In genomic region chr9:121966706-121967105, GRCh38 we compare ENCODE assay signal across 16 cellular contexts.
DNase-seq lines count a peak whose midpoint lies in the region; ATAC-seq, FAIRE-seq and TF ChIP-seq lines count a peak whose summit lies in the region.
"Had no signal": no experiment of that assay in that cellular context is flagged by ENCODE, and none has a peak within 500 bp of the region (broad histone marks: within the 10 kb centered on the region; RNA-seq: fewer than 3 reads in every experiment).

No MANE protein-coding gene starts in this region.

- H3K9me3 ChIP-seq in RWPE2 (ENCODE audit: severe bottlenecking) (no peaks in the 10 kb centered on the region), keratinocyte (ENCODE audit: control insufficient read depth, low read depth, low read length) (no peaks in the 10 kb centered on the region)

- peak overlapping the region; percentile 96 for H3K27ac ChIP-seq in RWPE2 (ENCODE audit: poor library complexity, severe bottlenecking)
- no peak overlapping the region for H3K27ac ChIP-seq in keratinocyte (ENCODE audit: control insufficient read depth, insufficient read depth, low read length)
- H3K27ac ChIP-seq: BLaER1 treated with 17β-estradiol and CSF1 and Interleukin-3, amounts not matched to agents 10 nM and 100 nM; GM23248; HL-60 had no signal

- no peak overlapping the region for H3K4me2 ChIP-seq in keratinocyte (ENCODE audit: control insufficient read depth, extremely low read depth, insufficient read depth, low read depth, low read length)
- H3K4me2 ChIP-seq: BLaER1 treated with 17β-estradiol and CSF1 and Interleukin-3, amounts not matched to agents 10 nM and 100 nM had no signal

- TF ChIP-seq CTCF in RWPE2 (IDR thresholded peaks at IDR 0.05; ENCODE audit: poor library complexity, severe bottlenecking) (no peak), keratinocyte (optimal IDR thresholded peaks at IDR 0.05 in 1 of 3, IDR thresholded peaks at IDR 0.05 in 1 of 3, conservative IDR thresholded peaks at IDR 0.05 in 1 of 3; ENCODE audit: extremely low read depth in 1 of 3, insufficient read depth in 2 of 3, low read length in 3 of 3) (no peak)

- FAIRE-seq in keratinocyte (lab: Jason Lieb, UNC): peak; percentile 34

- H3K27ac Mint-ChIP-seq in activated naive CD8-positive, alpha-beta T cell treated with anti-CD3 and anti-CD28 coated beads, Interleukin-2, amount 50 U/mL, for 24 hours: no peak overlapping the region
- H3K27ac Mint-ChIP-seq: B cell; CD8-positive, alpha-beta T cell had no signal

- H3K4me1 Mint-ChIP-seq in activated naive CD8-positive, alpha-beta T cell treated with anti-CD3 and anti-CD28 coated beads, Interleukin-2, amount 50 U/mL, for 24 hours: no peaks in the 10 kb centered on the region

- DNase-seq in LHCN-M2 (ENCODE audit: low read depth): peak; percentile 51
- DNase-seq in RWPE2 (ENCODE audit: low spot score): no peak
- no peak for DNase-seq in keratinocyte (ENCODE audit: low read depth, low spot score)
- no peak for DNase-seq in SKM-1 (lab: John Stamatoyannopoulos, UW; ENCODE audit: unreplicated experiment)
- DNase-seq in NCI-H1105 treated with DMSO at 0.1 percent for 48 hours (lab: John Stamatoyannopoulos, UW): no peak
- DNase-seq in activated naive CD8-positive, alpha-beta T cell treated with anti-CD3 and anti-CD28 coated beads, Interleukin-2, amount 50 U/mL, for 24 hours: no peak
- DNase-seq: Calu3; CD8-positive, alpha-beta T cell; DMS79 treated with DMSO at 0.1 percent for 48 hours; GF-D8; GM23248; HCEC 1CT had no signal

- H3K4me3 Mint-ChIP-seq in activated naive CD8-positive, alpha-beta T cell treated with anti-CD3 and anti-CD28 coated beads, Interleukin-2, amount 50 U/mL, for 24 hours: no peak overlapping the region
- H3K4me3 Mint-ChIP-seq: B cell; CD8-positive, alpha-beta T cell had no signal

- H3K9me3 Mint-ChIP-seq in activated naive CD8-positive, alpha-beta T cell treated with anti-CD3 and anti-CD28 coated beads, Interleukin-2, amount 50 U/mL, for 24 hours: no peaks in the 10 kb centered on the region

- peaks cover 15% of the 10 kb centered on the region for H3K79me2 ChIP-seq in keratinocyte (ENCODE audit: control insufficient read depth, insufficient read depth, low read length)

- H2AFZ ChIP-seq in keratinocyte (ENCODE audit: control insufficient read depth, low read length): no peak overlapping the region
- H2AFZ ChIP-seq: GM23248 had no signal

- ATAC-seq in RWPE2 (ENCODE audit: low read depth) (no peak), HG02759 (IDR thresholded peaks at IDR 0.05; ENCODE audit: unreplicated experiment) (no peak)
- ATAC-seq in activated naive CD8-positive, alpha-beta T cell treated with anti-CD3 and anti-CD28 coated beads, Interleukin-2, amount 50 U/mL, for 24 hours: no peak
- ATAC-seq: CD8-positive, alpha-beta T cell had no signal

- H3K36me3 Mint-ChIP-seq in activated naive CD8-positive, alpha-beta T cell treated with anti-CD3 and anti-CD28 coated beads, Interleukin-2, amount 50 U/mL, for 24 hours (ENCODE audit: low read depth): peaks cover 2% of the 10 kb centered on the region
- H3K36me3 Mint-ChIP-seq: CD8-positive, alpha-beta T cell had no signal

- H3K9me1 ChIP-seq in keratinocyte (ENCODE audit: control insufficient read depth, extremely low read depth, insufficient read depth, low read length): no peaks in the 10 kb centered on the region

- H3K4me3 ChIP-seq in RWPE2 (ENCODE audit: severe bottlenecking): no peak overlapping the region
- H3K4me3 ChIP-seq in keratinocyte (ENCODE audit: control insufficient read depth in 2 of 3, extremely low read depth in 1 of 3, insufficient read depth in 2 of 3, low read depth in 1 of 3, low read length in 3 of 3): no peak overlapping the region
- H3K4me3 ChIP-seq: BLaER1 treated with 17β-estradiol and CSF1 and Interleukin-3, amounts not matched to agents 10 nM and 100 nM; GM23248 had no signal

- dilution Hi-C loops in keratinocyte (cut with MboI; ENCODE audit: extremely low pct_ligation_motif_present, low sequenced_read_pairs): no loop called here

- H3K9ac ChIP-seq in keratinocyte (ENCODE audit: control insufficient read depth, extremely low read depth, insufficient read depth, low read length): no peak overlapping the region
- H3K9ac ChIP-seq: BLaER1 treated with 17β-estradiol and CSF1 and Interleukin-3, amounts not matched to agents 10 nM and 100 nM; GM23248 had no signal

- no peaks in the 10 kb centered on the region for H4K20me1 ChIP-seq in keratinocyte (ENCODE audit: control insufficient read depth, extremely low read depth, insufficient read depth, low read length)
- H4K20me1 ChIP-seq: BLaER1 treated with 17β-estradiol and CSF1 and Interleukin-3, amounts not matched to agents 10 nM and 100 nM had no signal

- H3K27me3 ChIP-seq in RWPE2 (ENCODE audit: insufficient read depth, poor library complexity, severe bottlenecking): no peaks in the 10 kb centered on the region
- H3K27me3 ChIP-seq in keratinocyte (ENCODE audit: control insufficient read depth, extremely low read depth, insufficient read depth, low read length): no peaks in the 10 kb centered on the region
- H3K27me3 ChIP-seq: BLaER1 treated with 17β-estradiol and CSF1 and Interleukin-3, amounts not matched to agents 10 nM and 100 nM had no signal

- H3K4me1 ChIP-seq in RWPE2 (ENCODE audit: insufficient read depth, poor library complexity, severe bottlenecking) (peaks cover 17% of the 10 kb centered on the region), keratinocyte (ENCODE audit: control insufficient read depth, extremely low read depth, insufficient read depth, low read length) (peaks cover 21% of the 10 kb centered on the region)

- no peaks in the 10 kb centered on the region for H3K27me3 Mint-ChIP-seq in activated naive CD8-positive, alpha-beta T cell treated with anti-CD3 and anti-CD28 coated beads, Interleukin-2, amount 50 U/mL, for 24 hours
- H3K27me3 Mint-ChIP-seq: B cell had no signal

- no peaks in the 10 kb centered on the region for H3K36me3 ChIP-seq in RWPE2 (ENCODE audit: low read depth)
- H3K36me3 ChIP-seq in keratinocyte (ENCODE audit: control insufficient read depth in 2 of 2, extremely low read depth in 1 of 2, insufficient read depth in 2 of 2, low read length in 2 of 2): no peaks in the 10 kb centered on the region
- H3K36me3 ChIP-seq: BLaER1 treated with 17β-estradiol and CSF1 and Interleukin-3, amounts not matched to agents 10 nM and 100 nM had no signal
